ENCODE assay signal across 1 cellular context in the genomic region with DNA sequence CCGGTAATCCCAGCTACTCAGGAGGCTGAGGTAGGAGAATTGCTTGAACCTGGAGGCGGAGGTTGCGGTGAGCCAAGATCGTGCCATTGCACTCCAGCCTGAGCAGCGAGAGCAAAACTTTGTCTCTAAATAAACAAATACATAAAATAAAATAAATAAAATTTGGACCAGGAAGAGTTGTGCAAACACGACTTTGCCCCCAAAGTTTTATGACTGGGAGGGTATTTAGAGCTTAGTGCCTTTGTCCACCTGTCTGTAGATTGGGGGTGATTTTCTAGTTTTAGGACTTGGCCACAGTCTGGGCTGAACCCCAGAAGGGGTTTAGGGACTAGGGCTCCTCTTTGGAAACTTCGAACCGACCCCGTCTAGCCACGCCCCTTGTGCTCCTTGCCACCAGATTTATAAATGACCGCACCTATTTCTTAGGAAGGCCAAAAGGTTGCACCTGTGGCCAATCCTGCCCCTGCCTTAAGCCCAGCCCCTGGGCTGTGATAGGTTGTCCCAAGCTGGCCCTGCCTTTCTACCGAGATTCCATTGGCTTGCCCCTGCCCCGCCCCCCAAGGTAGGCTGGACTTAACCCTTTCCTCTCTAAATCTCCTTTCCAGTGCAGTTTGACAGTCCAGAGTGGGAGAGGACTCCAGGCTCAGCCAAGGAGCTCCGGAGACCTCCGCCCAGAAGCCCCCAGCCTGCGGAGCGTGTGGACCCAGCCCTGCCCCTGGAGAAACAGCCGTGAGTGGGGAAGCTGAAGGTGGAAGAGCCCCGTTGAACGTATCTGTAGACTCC.
TF ChIP-seq lines count a peak whose summit lies in the region.

No MANE protein-coding gene starts in this region.

TF ChIP-seq in H1, 55 proteins besides CTCF, POLR2A, EP300 and RAD21:
- TF ChIP-seq CHD2 (IDR thresholded peaks at IDR 0.05; ENCODE audit: low read length) (peak; percentile 71), CTBP2 (IDR thresholded peaks at IDR 0.05; ENCODE audit: borderline replicate concordance, insufficient read depth, insufficient read length, low read length) (no peak), SP2 (IDR thresholded peaks at IDR 0.05; ENCODE audit: low read length) (peak; percentile 35; the same call in 1 of the 2 replicates), ASH2L (IDR thresholded peaks at IDR 0.05; ENCODE audit: low read length) (no peak), SP4 (IDR thresholded peaks at IDR 0.05; ENCODE audit: low read length) (peak; percentile 86; the same call in 1 of the 2 replicates), SP1 (IDR thresholded peaks at IDR 0.05; ENCODE audit: low read depth, low read length) (peak; percentile 95)
